ENCODE assay signal across 33 cellular contexts in the genomic region with DNA sequence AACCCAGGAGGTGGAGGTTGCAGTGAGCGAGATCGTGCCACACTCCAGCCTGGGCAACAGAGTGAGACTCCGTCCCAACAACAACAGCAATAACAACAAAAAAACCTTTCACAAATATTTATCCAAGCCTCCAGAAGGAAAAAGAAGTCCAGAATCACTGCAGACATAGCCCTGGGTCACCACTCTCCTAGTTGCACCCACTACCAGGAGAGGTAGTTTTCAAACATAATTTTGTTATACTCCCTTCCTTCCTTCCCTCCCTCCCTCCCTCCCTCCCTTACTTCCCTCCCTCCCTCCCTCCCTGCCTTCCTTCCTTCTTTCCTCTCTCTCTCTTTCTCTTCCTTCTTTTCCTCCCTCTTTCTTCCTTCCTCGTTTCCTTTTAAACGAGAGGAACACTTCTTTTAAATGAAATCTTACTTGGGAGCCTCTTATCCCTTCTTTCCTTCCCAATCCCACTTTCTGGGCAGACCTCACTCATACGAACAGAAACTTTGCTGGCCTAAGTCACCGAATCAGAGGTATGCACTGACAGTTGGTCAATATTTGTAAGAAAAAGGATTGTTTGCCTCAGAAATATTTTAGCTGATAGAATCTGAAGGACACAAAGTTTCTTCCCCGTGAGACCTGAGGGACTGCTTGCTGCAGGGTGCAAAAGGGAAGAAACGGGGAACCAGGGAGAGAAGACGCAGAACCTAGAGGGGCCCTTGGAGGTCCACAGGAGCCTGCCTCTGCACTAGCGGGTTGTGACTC.
"Had no signal": no experiment of that assay in that cellular context is flagged by ENCODE, and none has a peak within 500 bp of the region (broad histone marks: within the 10 kb centered on the region; RNA-seq: fewer than 3 reads in every experiment).

No MANE protein-coding gene starts in this region.

- DNase-seq: activated CD4-positive, alpha-beta memory T cell treated with anti-CD3 and anti-CD28 coated beads for 36 hours; activated CD4-positive, alpha-beta T cell treated with anti-CD3 and anti-CD28 coated beads for 36 hours; activated CD4-positive, alpha-beta T cell treated with anti-CD3 and anti-CD28 coated beads, Interleukin-2, amount 10 ng/mL, durations not matched to agents 24 days and 14 days; activated CD4-positive, CD25-positive, alpha-beta regulatory T cell; activated CD4-positive, CD25-positive, alpha-beta regulatory T cell treated with anti-CD3 and anti-CD28 coated beads, Interleukin-2, amount 50 U/mL, for 72 hours; activated CD8-positive, alpha-beta memory T cell treated with anti-CD3 and anti-CD28 coated beads, Interleukin-2, amount 10 ng/mL, durations not matched to agents 7 days and 5 days; activated CD8-positive, alpha-beta memory T cell treated with anti-CD3 and anti-CD28 coated beads, Interleukin-2, amount 50 U/mL, for 4 hours; activated CD8-positive, alpha-beta T cell treated with anti-CD3 and anti-CD28 coated beads, Interleukin-2, amount 10 ng/mL, durations not matched to agents 7 days and 5 days; activated effector memory CD4-positive, alpha-beta T cell treated with anti-CD3 and anti-CD28 coated beads, Interleukin-2, amount 50 U/mL, for 16 hours; activated naive CD4-positive, alpha-beta T cell treated with anti-CD3 and anti-CD28 coated beads for 36 hours; activated naive CD8-positive, alpha-beta T cell treated with anti-CD3 and anti-CD28 coated beads for 36 hours; activated naive CD8-positive, alpha-beta T cell treated with anti-CD3 and anti-CD28 coated beads, Interleukin-2, amount 50 U/mL, for 24 hours; activated T-cell treated with anti-CD3 and anti-CD28 coated beads, Interleukin-2, amount 50 U/mL, for 1 hour; activated T-cell treated with anti-CD3 and anti-CD28 coated beads, Interleukin-2, amount 50 U/mL, for 48 hours; aorta; central memory CD4-positive, alpha-beta T cell; cerebellar nuclear complex; colonic mucosa; effector CD8-positive, alpha-beta T cell; esophagus squamous epithelium; foreskin melanocyte; T-helper 1 cell; T-helper 17 cell; T1000 had no signal

- H3K36me3 ChIP-seq: adrenal gland, cardiac muscle cell, colonic mucosa, esophagus squamous epithelium, gastroesophageal sphincter had no signal

- H3K27me3 Mint-ChIP-seq: activated CD4-positive, alpha-beta T cell treated with anti-CD3 and anti-CD28 coated beads, Interleukin-2, amount 10 ng/mL, durations not matched to agents 24 days and 14 days had no signal

- H3K4me1 Mint-ChIP-seq: activated CD4-positive, alpha-beta T cell treated with anti-CD3 and anti-CD28 coated beads for 36 hours; activated CD4-positive, alpha-beta T cell treated with anti-CD3 and anti-CD28 coated beads, Interleukin-2, amount 10 ng/mL, durations not matched to agents 24 days and 14 days; activated CD8-positive, alpha-beta memory T cell treated with anti-CD3 and anti-CD28 coated beads, Interleukin-2, amount 10 ng/mL, durations not matched to agents 7 days and 5 days; activated naive CD4-positive, alpha-beta T cell treated with anti-CD3 and anti-CD28 coated beads, Interleukin-2, amount 50 U/mL, for 24 hours; activated naive CD8-positive, alpha-beta T cell treated with anti-CD3 and anti-CD28 coated beads for 36 hours; activated naive CD8-positive, alpha-beta T cell treated with anti-CD3 and anti-CD28 coated beads, Interleukin-2, amount 50 U/mL, for 24 hours; T-helper 17 cell had no signal

- H3K27ac Mint-ChIP-seq: activated CD4-positive, alpha-beta memory T cell treated with anti-CD3 and anti-CD28 coated beads for 36 hours; activated CD4-positive, alpha-beta T cell treated with anti-CD3 and anti-CD28 coated beads for 36 hours; activated CD4-positive, alpha-beta T cell treated with anti-CD3 and anti-CD28 coated beads, Interleukin-2, amount 10 ng/mL, durations not matched to agents 24 days and 14 days; activated CD8-positive, alpha-beta memory T cell treated with anti-CD3 and anti-CD28 coated beads, Interleukin-2, amount 10 ng/mL, durations not matched to agents 7 days and 5 days; activated CD8-positive, alpha-beta T cell treated with anti-CD3 and anti-CD28 coated beads, Interleukin-2, amount 10 ng/mL, durations not matched to agents 7 days and 5 days; activated naive CD4-positive, alpha-beta T cell treated with anti-CD3 and anti-CD28 coated beads for 36 hours; activated naive CD4-positive, alpha-beta T cell treated with anti-CD3 and anti-CD28 coated beads, Interleukin-2, amount 50 U/mL, for 24 hours; activated naive CD8-positive, alpha-beta T cell treated with anti-CD3 and anti-CD28 coated beads for 36 hours; activated naive CD8-positive, alpha-beta T cell treated with anti-CD3 and anti-CD28 coated beads, Interleukin-2, amount 50 U/mL, for 24 hours; activated T-helper 1 cell treated with anti-CD3 and anti-CD28 coated beads, Interleukin-12 subunit alpha, Interleukin-12 subunit beta, Interleukin-2, Interleukin-4 antibody, amounts not matched to agents 30 ng/mL and 10 ng/mL and 1 ng/mL, durations not matched to agents 14 hours and 24 hours and 36 hours; activated T-helper 2 cell treated with anti-CD3 and anti-CD28 coated beads, Interferon-gamma antibody, Interleukin-2, Interleukin-4, amounts not matched to agents 10 μg/mL and 5 μg/mL and 100 μg/mL, durations not matched to agents 14 hours and 24 hours and 36 hours; T-helper 17 cell; T-helper 2 cell treated with Interferon-gamma antibody and Interleukin-4, amounts not matched to agents 5 μg/mL and 100 μg/mL, for 36 hours had no signal

- H3K27me3 ChIP-seq: adrenal gland, body of pancreas, cardiac muscle cell, colonic mucosa, esophagus squamous epithelium, gastroesophageal sphincter had no signal

- H3K36me3 Mint-ChIP-seq: activated CD4-positive, alpha-beta memory T cell treated with anti-CD3 and anti-CD28 coated beads for 36 hours; activated CD8-positive, alpha-beta memory T cell treated with anti-CD3 and anti-CD28 coated beads, Interleukin-2, amount 10 ng/mL, durations not matched to agents 7 days and 5 days; activated naive CD4-positive, alpha-beta T cell treated with anti-CD3 and anti-CD28 coated beads, Interleukin-2, amount 50 U/mL, for 24 hours; activated naive CD8-positive, alpha-beta T cell treated with anti-CD3 and anti-CD28 coated beads for 36 hours had no signal

- ATAC-seq: activated CD4-positive, alpha-beta T cell treated with anti-CD3 and anti-CD28 coated beads for 36 hours; activated CD8-positive, alpha-beta memory T cell treated with anti-CD3 and anti-CD28 coated beads, Interleukin-2, amount 10 ng/mL, durations not matched to agents 7 days and 5 days; activated CD8-positive, alpha-beta T cell treated with anti-CD3 and anti-CD28 coated beads, Interleukin-2, amount 10 ng/mL, durations not matched to agents 7 days and 5 days; activated naive CD8-positive, alpha-beta T cell treated with anti-CD3 and anti-CD28 coated beads, Interleukin-2, amount 50 U/mL, for 24 hours; gastroesophageal sphincter; T-helper 17 cell had no signal

- H3K4me1 ChIP-seq: colonic mucosa, esophagus squamous epithelium, gastroesophageal sphincter had no signal

- H3K9me3 ChIP-seq: adrenal gland, body of pancreas, colonic mucosa, esophagus squamous epithelium, gastroesophageal sphincter had no signal

- H3K4me3 ChIP-seq: adrenal gland, body of pancreas, cardiac muscle cell, colonic mucosa, esophagus squamous epithelium, gastroesophageal sphincter had no signal

- H3K9me3 Mint-ChIP-seq: activated CD4-positive, alpha-beta memory T cell treated with anti-CD3 and anti-CD28 coated beads for 36 hours; activated CD4-positive, alpha-beta T cell treated with anti-CD3 and anti-CD28 coated beads, Interleukin-2, amount 10 ng/mL, durations not matched to agents 24 days and 14 days; activated naive CD4-positive, alpha-beta T cell treated with anti-CD3 and anti-CD28 coated beads for 36 hours; activated naive CD8-positive, alpha-beta T cell treated with anti-CD3 and anti-CD28 coated beads for 36 hours; activated naive CD8-positive, alpha-beta T cell treated with anti-CD3 and anti-CD28 coated beads, Interleukin-2, amount 50 U/mL, for 24 hours; activated T-helper 2 cell treated with anti-CD3 and anti-CD28 coated beads, Interferon-gamma antibody, Interleukin-2, Interleukin-4, amounts not matched to agents 10 μg/mL and 5 μg/mL and 100 μg/mL, durations not matched to agents 14 hours and 24 hours and 36 hours; T-helper 2 cell treated with Interferon-gamma antibody and Interleukin-4, amounts not matched to agents 5 μg/mL and 100 μg/mL, for 36 hours had no signal

- H3K27ac ChIP-seq: cardiac muscle cell, colonic mucosa, epithelial cell of prostate, esophagus squamous epithelium, gastroesophageal sphincter had no signal

- H3K4me3 Mint-ChIP-seq: activated CD4-positive, alpha-beta memory T cell treated with anti-CD3 and anti-CD28 coated beads for 36 hours; activated CD4-positive, alpha-beta T cell treated with anti-CD3 and anti-CD28 coated beads for 36 hours; activated CD4-positive, alpha-beta T cell treated with anti-CD3 and anti-CD28 coated beads, Interleukin-2, amount 10 ng/mL, durations not matched to agents 24 days and 14 days; activated CD8-positive, alpha-beta memory T cell treated with anti-CD3 and anti-CD28 coated beads, Interleukin-2, amount 10 ng/mL, durations not matched to agents 7 days and 5 days; activated CD8-positive, alpha-beta T cell treated with anti-CD3 and anti-CD28 coated beads, Interleukin-2, amount 10 ng/mL, durations not matched to agents 7 days and 5 days; activated naive CD4-positive, alpha-beta T cell treated with anti-CD3 and anti-CD28 coated beads for 36 hours; activated naive CD4-positive, alpha-beta T cell treated with anti-CD3 and anti-CD28 coated beads, Interleukin-2, amount 50 U/mL, for 24 hours; activated naive CD8-positive, alpha-beta T cell treated with anti-CD3 and anti-CD28 coated beads for 36 hours; activated naive CD8-positive, alpha-beta T cell treated with anti-CD3 and anti-CD28 coated beads, Interleukin-2, amount 50 U/mL, for 24 hours; activated T-helper 1 cell treated with anti-CD3 and anti-CD28 coated beads, Interleukin-12 subunit alpha, Interleukin-12 subunit beta, Interleukin-2, Interleukin-4 antibody, amounts not matched to agents 30 ng/mL and 10 ng/mL and 1 ng/mL, durations not matched to agents 14 hours and 24 hours and 36 hours; T-helper 17 cell; T-helper 2 cell treated with Interferon-gamma antibody and Interleukin-4, amounts not matched to agents 5 μg/mL and 100 μg/mL, for 36 hours had no signal
